In genomic region chr6:23212398-23212797, GRCh38 we compare ENCODE assay signal across 3 cellular contexts.
TF ChIP-seq lines count a peak whose summit lies in the region.

No MANE protein-coding gene starts in this region.

TF ChIP-seq in HepG2, 621 proteins besides CTCF, POLR2A, EP300 and RAD21:
- TF ChIP-seq SALL2 (CRISPR knock-in tag; IDR thresholded peaks at IDR 0.05) (no peak), CREB1 (IDR thresholded peaks at IDR 0.05) (peak; percentile 85), CREB1 (CRISPR knock-in tag; IDR thresholded peaks at IDR 0.05) (no peak), KMT2B (CRISPR knock-in tag; IDR thresholded peaks at IDR 0.05) (no peak), ZNF547 (CRISPR knock-in tag; IDR thresholded peaks at IDR 0.05) (no peak), KDM5A (IDR thresholded peaks at IDR 0.05; ENCODE audit: borderline replicate concordance, low read length) (no peak), REL (CRISPR knock-in tag; conservative IDR thresholded peaks at IDR 0.05) (no peak)

TF ChIP-seq in HEK293, 187 proteins besides CTCF, POLR2A, EP300 and RAD21:
- TF ChIP-seq ZNF513 (tag by site-specific recombination; IDR thresholded peaks at IDR 0.05): peak; percentile 60
- TF ChIP-seq KLF8 (tag by site-specific recombination; IDR thresholded peaks at IDR 0.05): no peak
- TF ChIP-seq PATZ1 (tag by site-specific recombination; IDR thresholded peaks at IDR 0.05): no peak
- TF ChIP-seq ZNF664 (tag by site-specific recombination; IDR thresholded peaks at IDR 0.05): no peak

TF ChIP-seq in IMR-90, 13 proteins besides CTCF, POLR2A, EP300 and RAD21:
- no peak for TF ChIP-seq MAZ (IDR thresholded peaks at IDR 0.05; ENCODE audit: borderline replicate concordance, low read depth, low read length)
- no peak for TF ChIP-seq USF2 (IDR thresholded peaks at IDR 0.05; ENCODE audit: low read depth, low read length)
- TF ChIP-seq RFX5 (IDR thresholded peaks at IDR 0.05; ENCODE audit: low read depth, low read length): no peak
- no peak for TF ChIP-seq MAFK (IDR thresholded peaks at IDR 0.05; ENCODE audit: low read depth, low read length)
- no peak for TF ChIP-seq NFE2L2 (IDR thresholded peaks at IDR 0.05; ENCODE audit: low read depth, low read length)
- TF ChIP-seq CHD1 (IDR thresholded peaks at IDR 0.05; ENCODE audit: low read depth, low read length): no peak
- TF ChIP-seq FOS (IDR thresholded peaks at IDR 0.05; ENCODE audit: low read depth, low read length): no peak
- TF ChIP-seq BHLHE40 (IDR thresholded peaks at IDR 0.05; ENCODE audit: low read depth, low read length): no peak
- no peak for TF ChIP-seq MXI1 (IDR thresholded peaks at IDR 0.05; ENCODE audit: borderline replicate concordance, low read depth, low read length)
- no peak for TF ChIP-seq SMC3 (IDR thresholded peaks at IDR 0.05; ENCODE audit: low read depth, low read length)
- TF ChIP-seq ELK1 (IDR thresholded peaks at IDR 0.05; ENCODE audit: borderline replicate concordance, low read depth, low read length): no peak
- TF ChIP-seq CEBPB (IDR thresholded peaks at IDR 0.05; ENCODE audit: low read depth, low read length): no peak
- TF ChIP-seq RCOR1 (IDR thresholded peaks at IDR 0.05; ENCODE audit: insufficient replicate concordance, low read length): no peak
